In genomic region chr16:49921791-49922456, GRCh38 we compare ENCODE assay signal across 9 cellular contexts.
A peak's percentile ranks its signal among the peaks of the same experiment; 100 is the strongest.
DNase-seq lines count a peak whose midpoint lies in the region; ATAC-seq, FAIRE-seq and TF ChIP-seq lines count a peak whose summit lies in the region.
"Had no signal": no experiment of that assay in that cellular context is flagged by ENCODE, and none has a peak within 500 bp of the region (broad histone marks: within the 10 kb centered on the region; RNA-seq: fewer than 3 reads in every experiment).

No MANE protein-coding gene starts in this region.

- ATAC-seq in A549 (peak; percentile 83 to 90), omental fat pad (ENCODE audit: low FRiP score) (no peak), GM18909 (IDR thresholded peaks at IDR 0.05; ENCODE audit: poor library complexity, unreplicated experiment) (no peak)

- DNase-seq in A549 (ENCODE audit: low read depth in 1 of 2, low spot score in 1 of 2) (peak; percentile 66), GM13976 (ENCODE audit: low spot score) (peak; percentile 78), NCI-H446 treated with DMSO at 0.1 percent for 48 hours (lab: John Stamatoyannopoulos, UW) (peak; percentile 8), activated T-cell treated with anti-CD3 and anti-CD28 coated beads for 48 hours (ENCODE audit: low read depth) (peak; percentile 28), foreskin fibroblast (peak; percentile 7 to 54), omental fat pad (ENCODE audit: low spot score) (peak; percentile 27), uterus (peak; percentile 59 to 65)

- WGBS in A549 (ENCODE audit: missing lambda C conversion rate) = 27% methylated on average over 5 of the region's 6 CpGs

- no peaks in the 10 kb centered on the region for H3K36me3 ChIP-seq in uterus

- CTCF ChIA-PET in A549 (lab: Yijun Ruan, JAX) = interaction anchor here (0.7 to 5.0 kb wide), 26 partner anchors 10 to 520 kb away, joined by 3 to 38 read pairs (median 5); no protein-coding TSS in a partner anchor

- no peak for TF ChIP-seq POLR2A in A549 (IDR thresholded peaks at IDR 0.05; ENCODE audit: low read length)
- no peak for TF ChIP-seq POLR2A in uterus (IDR thresholded peaks at IDR 0.05)

- H3K27me3 ChIP-seq in uterus = no peaks in the 10 kb centered on the region

- peak; percentile 60 for TF ChIP-seq CTCF in A549 (IDR thresholded peaks at IDR 0.05)
- peak; percentile 37 for TF ChIP-seq CTCF in GM13976 (IDR thresholded peaks at IDR 0.05; ENCODE audit: borderline replicate concordance, control extremely low read depth, extremely low read depth, insufficient read depth, missing control alignments)
- peak; percentile 31 for TF ChIP-seq CTCF in foreskin fibroblast (IDR thresholded peaks at IDR 0.05; ENCODE audit: low read depth, low read length)
- TF ChIP-seq CTCF in omental fat pad (IDR thresholded peaks at IDR 0.05) = peak in 1 of 3 donors; percentile 27
- peak; percentile 51 to 80 (median 62) for TF ChIP-seq CTCF in uterus (IDR thresholded peaks at IDR 0.05)

- H3K27ac ChIP-seq in A549 (no peak overlapping the region), uterus (no peak overlapping the region)

- no peak for FAIRE-seq in A549 (lab: Jason Lieb, UNC)
- FAIRE-seq: frontal cortex had no signal

- no peak for TF ChIP-seq EP300 in A549 (IDR thresholded peaks at IDR 0.05)

- H3K9me3 ChIP-seq in A549 = no peaks in the 10 kb centered on the region
- no peaks in the 10 kb centered on the region for H3K9me3 ChIP-seq in uterus

- intact Hi-C loops in uterus (cut with DNase I; ENCODE audit: low total_unique reads) = loop anchor here (5.0 kb wide), 1 partner anchor 515 kb away; no protein-coding TSS in a partner anchor

- H3K4me3 ChIP-seq in A549 (no peak overlapping the region), foreskin fibroblast (ENCODE audit: low read depth in 1 of 2, low read length in 2 of 2) (no peak overlapping the region), uterus (no peak overlapping the region)

- H3K4me1 ChIP-seq in A549 = no peaks in the 10 kb centered on the region
- H3K4me1 ChIP-seq in uterus = no peaks in the 10 kb centered on the region

- peak; percentile 72 to 85 for TF ChIP-seq RAD21 in A549 (conservative IDR thresholded peaks at IDR 0.05 in 1 of 2, IDR thresholded peaks at IDR 0.05 in 1 of 2)

- in situ Hi-C loops in GM13976 (cut with MboI; ENCODE audit: low sequenced_read_pairs, unreplicated experiment) = loop anchor here (25.0 kb wide), 1 partner anchor 90 kb away; no protein-coding TSS in a partner anchor

- POLR2A ChIA-PET in A549 (lab: Yijun Ruan, JAX) = no interaction called here

- no peak overlapping the region for H3K4me2 ChIP-seq in A549

TF ChIP-seq in A549, 52 proteins besides CTCF, POLR2A, EP300 and RAD21:
- TF ChIP-seq SMC3 (IDR thresholded peaks at IDR 0.05) (peak; percentile 56), NPAS2 (CRISPR knock-in tag; IDR thresholded peaks at IDR 0.05; ENCODE audit: borderline replicate concordance) (no peak)

Comparison
In these comparisons a context has a peak if more than half of its experiments do, and no peak if none do; other contexts are left out.
1. ATAC-seq: peak in A549 (2 of 2); none in omental fat pad (single experiment) and GM18909 (single experiment).
2. DNase-seq: peak in every context shown above with its lines; median percentile 78 in GM13976; 66 in A549; 62 in uterus; 30 in foreskin fibroblast; 28 in activated T-cell treated with anti-CD3 and anti-CD28 coated beads for 48 hours; 27 in omental fat pad; 8 in NCI-H446 treated with DMSO at 0.1 percent for 48 hours.